In the genomic region with DNA sequence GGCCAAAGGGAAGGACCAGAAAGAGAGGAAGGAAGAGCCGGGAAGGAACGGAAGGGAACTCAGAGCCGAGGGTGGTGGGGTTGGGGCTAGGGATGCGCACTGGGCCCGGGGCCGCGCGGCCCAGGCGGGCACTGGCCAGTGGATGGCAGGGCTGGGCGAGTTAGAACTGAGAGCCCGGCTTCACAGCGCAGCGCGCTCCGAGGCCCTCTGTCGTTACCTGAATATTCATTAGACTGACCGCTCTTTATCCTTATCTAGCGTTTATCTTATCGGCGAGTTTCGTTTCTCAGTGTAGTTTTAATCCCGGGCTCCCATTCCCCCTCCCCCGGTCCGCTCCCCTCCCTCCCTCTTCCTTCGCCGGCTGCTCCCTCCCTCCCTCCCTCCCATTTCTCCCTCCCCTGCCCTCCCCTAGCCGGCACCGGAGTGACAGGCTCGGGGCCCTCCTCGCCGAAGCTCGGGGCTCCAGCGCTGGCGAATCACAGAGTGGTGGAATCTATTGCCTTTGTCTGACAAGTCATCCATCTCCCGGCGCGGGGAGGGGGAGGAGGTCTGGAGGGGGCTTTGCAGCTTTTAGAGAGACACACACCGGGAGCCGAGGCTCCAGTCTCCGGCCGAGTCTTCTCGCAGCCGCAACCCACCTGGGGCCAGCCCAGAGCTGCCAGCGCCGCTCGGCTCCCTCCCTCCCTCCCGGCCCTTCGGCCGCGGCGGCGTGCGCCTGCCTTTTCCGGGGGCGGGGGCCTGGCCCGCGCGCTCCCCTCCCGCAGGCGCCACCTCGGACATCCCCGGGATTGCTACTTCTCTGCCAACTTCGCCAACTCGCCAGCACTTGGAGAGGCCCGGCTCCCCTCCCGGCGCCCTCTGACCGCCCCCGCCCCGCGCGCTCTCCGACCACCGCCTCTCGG, we compare ENCODE assay signal across 11 cellular contexts. TPM values are rescaled to one million over a fixed set of nuclear protein-coding genes. Genes with fewer than 3 reads are reported as not detected.
DNase-seq lines count a peak whose midpoint lies in the region; ATAC-seq, FAIRE-seq and TF ChIP-seq lines count a peak whose summit lies in the region.
"Had no signal": no experiment of that assay in that cellular context is flagged by ENCODE, and none has a peak within 500 bp of the region (broad histone marks: within the 10 kb centered on the region; RNA-seq: fewer than 3 reads in every experiment).

A gene (plus strand): TSS at position 603 of the 902 bp plus-strand sequence. CDS start 679 bp downstream, outside the sequence.

- H3K9me3 ChIP-seq in endodermal cell (ENCODE audit: control insufficient read depth, low read length): no peaks in the 10 kb centered on the region
- no peaks in the 10 kb centered on the region for H3K9me3 ChIP-seq in psoas muscle
- no peaks in the 10 kb centered on the region for H3K9me3 ChIP-seq in effector memory CD4-positive, alpha-beta T cell (ENCODE audit: control insufficient read depth, low read length)

- DNase-seq in NCI-H1105 treated with DMSO at 0.1 percent for 48 hours (lab: John Stamatoyannopoulos, UW) (peak; percentile 19), NCI-H1105 (lab: John Stamatoyannopoulos, UW) (no peak), NCI-H226 (peak; percentile 58), endodermal cell (peak; percentile 96), psoas muscle (no peak), HTR-8/SVneo (ENCODE audit: insufficient read length, low spot score) (no peak), NCI-H1092 (lab: John Stamatoyannopoulos, UW) (no peak)
- no peak for DNase-seq in effector memory CD4-positive, alpha-beta T cell

- TF ChIP-seq CTCF in endodermal cell (conservative IDR thresholded peaks at IDR 0.05): no peak
- TF ChIP-seq CTCF in psoas muscle (IDR thresholded peaks at IDR 0.05): no peak

- peak within 1 kb of the TSS; percentile 58 for H3K4me3 Mint-ChIP-seq in endodermal cell

- H3K27ac ChIP-seq in endodermal cell (ENCODE audit: low read depth, low read length): no peak within 1 kb of the TSS
- no peak within 1 kb of the TSS for H3K27ac ChIP-seq in psoas muscle
- H3K27ac ChIP-seq in effector memory CD4-positive, alpha-beta T cell (ENCODE audit: insufficient read depth, low read length, poor library complexity, severe bottlenecking): no peak within 1 kb of the TSS

- no peaks in the 10 kb centered on the region for H3K9me3 Mint-ChIP-seq in endodermal cell

- no peaks in the 10 kb centered on the region for H3K36me3 ChIP-seq in endodermal cell (ENCODE audit: control insufficient read depth, insufficient read depth, low read length)
- no peaks in the 10 kb centered on the region for H3K36me3 ChIP-seq in psoas muscle (ENCODE audit: insufficient read depth in 1 of 2, low read depth in 1 of 2)
- H3K36me3 ChIP-seq in effector memory CD4-positive, alpha-beta T cell (ENCODE audit: control insufficient read depth, insufficient read depth, low read length): no peaks in the 10 kb centered on the region

- H3K4me1 ChIP-seq in endodermal cell (ENCODE audit: control insufficient read depth, insufficient read depth, low read length) (peaks cover 13% of the 10 kb centered on the region), psoas muscle (peaks cover 20% of the 10 kb centered on the region)
- peaks cover 52% of the 10 kb centered on the region for H3K4me1 ChIP-seq in effector memory CD4-positive, alpha-beta T cell (ENCODE audit: control insufficient read depth, insufficient read depth, low read length, poor library complexity, severe bottlenecking)

- H3K27me3 Mint-ChIP-seq in endodermal cell (ENCODE audit: insufficient read depth): peaks cover 96% of the 10 kb centered on the region

- intact Hi-C loops in psoas muscle (cut with DNase I): loop anchor here (5.0 to 10.0 kb wide), 2 partner anchors 180 to 183 kb away; no protein-coding TSS in a partner anchor

- 0% methylated on average over 17 to 75 of the region's 75 CpGs for WGBS in endodermal cell (ENCODE audit: insufficient coverage in 1 of 2, insufficient read length in 1 of 2), 2 experiments
- WGBS in psoas muscle, 3 donors: 1% methylated on average over 45 to 75 of the region's 75 CpGs

- peaks cover 97% of the 10 kb centered on the region for H3K27me3 ChIP-seq in endodermal cell (ENCODE audit: control insufficient read depth, insufficient read depth, low read length, poor library complexity, severe bottlenecking)
- peaks cover 3 to 99% (median 70%) of the 10 kb centered on the region in 3 donors for H3K27me3 ChIP-seq in psoas muscle (ENCODE audit: insufficient read depth in 3 of 3, low read length in 2 of 3)
- peaks cover 82% of the 10 kb centered on the region for H3K27me3 ChIP-seq in effector memory CD4-positive, alpha-beta T cell (replicated peaks; ENCODE audit: control insufficient read depth, insufficient read depth, low read length, poor library complexity, severe bottlenecking)

- H3K9ac ChIP-seq in endodermal cell (ENCODE audit: extremely low read depth, low read length, poor library complexity, severe bottlenecking): no peak within 1 kb of the TSS

- H3K4me3 ChIP-seq in endodermal cell (ENCODE audit: low read length): peak within 1 kb of the TSS; percentile 73
- H3K4me3 ChIP-seq in psoas muscle: peak within 1 kb of the TSS; percentile 58
- no peak within 1 kb of the TSS for H3K4me3 ChIP-seq in effector memory CD4-positive, alpha-beta T cell (ENCODE audit: insufficient read depth, low read depth, low read length, poor library complexity, severe bottlenecking)

- peaks cover 31% of the 10 kb centered on the region for H3K4me1 Mint-ChIP-seq in endodermal cell

- FAIRE-seq in HTR-8/SVneo (lab: Jason Lieb, UNC): no peak
- FAIRE-seq: frontal cortex, TTC549 had no signal

- ATAC-seq in psoas muscle: peak in 2 of 4 donors; percentile 31 to 51

- H3K36me3 Mint-ChIP-seq in endodermal cell (ENCODE audit: low read depth): no peaks in the 10 kb centered on the region

- no peak within 1 kb of the TSS for H3K27ac Mint-ChIP-seq in endodermal cell

RNA-seq across cellular contexts. Expression of the gene that starts here (rescaled TPM):
- total RNA-seq in endodermal cell: under 1 TPM; 0.93 to 0.99 TPM
- polyA plus RNA-seq in endodermal cell (2013, experiment 1 of 2): 3.0 TPM
- polyA plus RNA-seq in endodermal cell (2013, experiment 2 of 2): 3.6 TPM
- not detected for total RNA-seq in psoas muscle
- polyA plus RNA-seq in psoas muscle: not detected
- total RNA-seq: frontal cortex had no signal
- polyA plus RNA-seq: BJ had no signal

Comparison
In these comparisons a context has a peak if more than half of its experiments do, and no peak if none do; other contexts are left out.
1. DNase-seq: peak in NCI-H1105 treated with DMSO at 0.1 percent for 48 hours (single experiment), NCI-H226 (single experiment) and endodermal cell (single experiment); none in NCI-H1105 (single experiment), psoas muscle (0 of 2), HTR-8/SVneo (single experiment), effector memory CD4-positive, alpha-beta T cell (0 of 3) and NCI-H1092 (single experiment).